ENCODE assay signal across 22 cellular contexts in genomic region chr9:123039617-123040219, GRCh38. TPM values are rescaled to one million over a fixed set of nuclear protein-coding genes. Genes with fewer than 3 reads are reported as not detected.
"Had no signal": no experiment of that assay in that cellular context is flagged by ENCODE, and none has a peak within 500 bp of the region (broad histone marks: within the 10 kb centered on the region; RNA-seq: fewer than 3 reads in every experiment).

No MANE protein-coding gene starts in this region.

- H3K27me3 ChIP-seq: right atrium auricular region had no signal

- H3K9me3 ChIP-seq: left ventricle myocardium inferior, right atrium auricular region, SK-N-SH had no signal

- H3K9ac ChIP-seq: SK-N-SH had no signal

- H3K4me2 ChIP-seq: SK-N-SH had no signal

- H3K4me3 Mint-ChIP-seq: activated naive CD8-positive, alpha-beta T cell treated with anti-CD3 and anti-CD28 coated beads, Interleukin-2, amount 50 U/mL, for 24 hours; activated T-helper 17 cell treated with anti-CD3 and anti-CD28 coated beads, Interleukin-2, amount 50 U/mL, for 72 hours; natural killer cell treated with Interleukin-12 subunit alpha and Interleukin-12 subunit beta and Interleukin-15 and Interleukin-18, amount 100 ng/mL, for 72 hours; stimulated activated naive B cell treated with anti-CD40 and anti-IgM and Interleukin-4, amounts not matched to agents 10 μg/mL and 1 μg/mL and 100 μg/mL, for 72 hours had no signal

- FAIRE-seq: keratinocyte had no signal

- H3K4me3 ChIP-seq: left ventricle myocardium inferior, right atrium auricular region, skin epidermis had no signal

- H3K36me3 ChIP-seq: right atrium auricular region had no signal

- H3K27me3 Mint-ChIP-seq: activated naive CD8-positive, alpha-beta T cell treated with anti-CD3 and anti-CD28 coated beads, Interleukin-2, amount 50 U/mL, for 24 hours; activated T-helper 17 cell treated with anti-CD3 and anti-CD28 coated beads, Interleukin-2, amount 50 U/mL, for 72 hours; natural killer cell treated with Interleukin-12 subunit alpha and Interleukin-12 subunit beta and Interleukin-15 and Interleukin-18, amount 100 ng/mL, for 72 hours; progenitor cell of endocrine pancreas; stimulated activated naive B cell treated with anti-CD40 and anti-IgM and Interleukin-4, amounts not matched to agents 10 μg/mL and 1 μg/mL and 100 μg/mL, for 72 hours had no signal

- H3K27ac ChIP-seq: left ventricle myocardium inferior, right atrium auricular region, skin epidermis had no signal

- H3K27ac Mint-ChIP-seq: activated naive CD8-positive, alpha-beta T cell treated with anti-CD3 and anti-CD28 coated beads, Interleukin-2, amount 50 U/mL, for 24 hours; activated T-helper 17 cell treated with anti-CD3 and anti-CD28 coated beads, Interleukin-2, amount 50 U/mL, for 72 hours; natural killer cell treated with Interleukin-12 subunit alpha and Interleukin-12 subunit beta and Interleukin-15 and Interleukin-18, amount 100 ng/mL, for 72 hours; progenitor cell of endocrine pancreas; stimulated activated naive B cell treated with anti-CD40 and anti-IgM and Interleukin-4, amounts not matched to agents 10 μg/mL and 1 μg/mL and 100 μg/mL, for 72 hours had no signal

- DNase-seq: activated CD4-positive, alpha-beta T cell treated with anti-CD3 and anti-CD28 coated beads, Interleukin-2, amount 50 U/mL, for 4 hours; activated CD4-positive, CD25-positive, alpha-beta regulatory T cell treated with anti-CD3 and anti-CD28 coated beads, Interleukin-2, amount 50 U/mL, for 72 hours; activated naive CD4-positive, alpha-beta T cell treated with Interleukin-2 at 50 U/mL for 16 hours; activated naive CD8-positive, alpha-beta T cell treated with anti-CD3 and anti-CD28 coated beads, Interleukin-2, amount 50 U/mL, for 24 hours; activated T-cell treated with anti-CD3 and anti-CD28 coated beads for 4 hours; effector CD4-positive, alpha-beta T cell; left ventricle myocardium inferior; mesenchymal stem cell; nucleus accumbens; SK-N-SH; stimulated activated CD4-positive, alpha-beta T cell treated with anti-CD3 and anti-CD28 coated beads, Interleukin-15, amount 100 ng/mL, for 24 hours; stimulated activated CD4-positive, alpha-beta T cell treated with anti-CD3 and anti-CD28 coated beads, Interleukin-4, amount 100 ng/mL, for 1 hour; stimulated activated naive B cell treated with anti-CD40 and anti-IgM and Interleukin-4, amounts not matched to agents 10 μg/mL and 1 μg/mL and 100 μg/mL, for 72 hours; T-helper 1 cell; T1000; trophoblast cell had no signal

- H3K9me3 Mint-ChIP-seq: activated naive CD8-positive, alpha-beta T cell treated with anti-CD3 and anti-CD28 coated beads, Interleukin-2, amount 50 U/mL, for 24 hours; natural killer cell treated with Interleukin-12 subunit alpha and Interleukin-12 subunit beta and Interleukin-15 and Interleukin-18, amount 100 ng/mL, for 72 hours had no signal

- ATAC-seq: activated naive CD8-positive, alpha-beta T cell treated with anti-CD3 and anti-CD28 coated beads, Interleukin-2, amount 50 U/mL, for 24 hours; activated T-helper 17 cell treated with anti-CD3 and anti-CD28 coated beads, Interleukin-2, amount 50 U/mL, for 72 hours; natural killer cell treated with Interleukin-12 subunit alpha and Interleukin-12 subunit beta and Interleukin-15 and Interleukin-18, amount 100 ng/mL, for 72 hours had no signal

RNA-seq across cellular contexts. Expression of gene GPR21, which starts 6.3 kb away (rescaled TPM):
- polyA plus RNA-seq: SK-N-SH had no signal
